In genomic region chr1:85448358-85448757, GRCh38 we compare ENCODE assay signal across 15 cellular contexts. TPM values are rescaled to one million over a fixed set of nuclear protein-coding genes. Genes with fewer than 3 reads are reported as not detected.
DNase-seq lines count a peak whose midpoint lies in the region; ATAC-seq and TF ChIP-seq lines count a peak whose summit lies in the region.
"Had no signal": no experiment of that assay in that cellular context is flagged by ENCODE, and none has a peak within 500 bp of the region (broad histone marks: within the 10 kb centered on the region; RNA-seq: fewer than 3 reads in every experiment).

No MANE protein-coding gene starts in this region.

- no peak overlapping the region for H3K4me3 ChIP-seq in right lobe of liver
- no peak overlapping the region for H3K4me3 ChIP-seq in esophagus squamous epithelium

- no peak for TF ChIP-seq POLR2A in right lobe of liver (IDR thresholded peaks at IDR 0.05)
- TF ChIP-seq POLR2A in esophagus squamous epithelium (IDR thresholded peaks at IDR 0.05), result no peak

- no peaks in the 10 kb centered on the region for H3K9me3 ChIP-seq in right lobe of liver
- no peaks in the 10 kb centered on the region for H3K9me3 ChIP-seq in esophagus squamous epithelium

- H3K36me3 ChIP-seq in right lobe of liver (no peaks in the 10 kb centered on the region), esophagus squamous epithelium (no peaks in the 10 kb centered on the region)

- H3K27me3 ChIP-seq in right lobe of liver (no peaks in the 10 kb centered on the region), esophagus squamous epithelium (no peaks in the 10 kb centered on the region)

- intact Hi-C loops in Right ventricle myocardium inferior (cut with DNase I) (no loop called here), cardiac septum (cut with DNase I) (loop anchor here (5.0 kb wide), 2 partner anchors 41 to 129 kb away; no protein-coding TSS in a partner anchor), right lobe of liver (cut with DNase I) (no loop called here), esophagus squamous epithelium (cut with DNase I) (no loop called here)

- peak overlapping the region; percentile 25 to 59 (median 38) for H3K27ac ChIP-seq in right lobe of liver
- peak overlapping the region in 2 of 4 donors; percentile 1 to 69 for H3K27ac ChIP-seq in esophagus squamous epithelium
- H3K27ac ChIP-seq: parathyroid adenoma had no signal

- ATAC-seq in Right ventricle myocardium inferior, result peak; percentile 13
- peak; percentile 15 to 81 (median 48) for ATAC-seq in right lobe of liver
- ATAC-seq in HG02981 (IDR thresholded peaks at IDR 0.05; ENCODE audit: unreplicated experiment), result no peak
- ATAC-seq in esophagus mucosa, result no peak
- ATAC-seq: activated CD8-positive, alpha-beta memory T cell treated with anti-CD3 and anti-CD28 coated beads, Interleukin-2, amount 10 ng/mL, durations not matched to agents 7 days and 5 days; T-cell had no signal

- peaks cover 0 to 52% (median 16%) of the 10 kb centered on the region in 4 donors for H3K4me1 ChIP-seq in right lobe of liver
- H3K4me1 ChIP-seq in esophagus squamous epithelium, result peaks cover 0 to 11% (median 5%) of the 10 kb centered on the region in 3 donors
- H3K4me1 ChIP-seq: parathyroid adenoma had no signal

- 66% methylated on average over 2 of the region's 2 CpGs for WGBS in right lobe of liver (ENCODE audit: insufficient coverage, low coverage, low lambda C conversion rate, missing lambda C conversion rate)
- 53 to 75% methylated on average over 2 of the region's 2 CpGs for WGBS in esophagus squamous epithelium, 2 donors

- TF ChIP-seq CTCF in right lobe of liver (IDR thresholded peaks at IDR 0.05) (no peak), esophagus squamous epithelium (IDR thresholded peaks at IDR 0.05) (no peak)

- DNase-seq in Right ventricle myocardium inferior (ENCODE audit: missing footprints), result no peak
- DNase-seq in cardiac septum (ENCODE audit: low spot score), result no peak
- DNase-seq in dermis microvascular lymphatic vessel endothelial cell (ENCODE audit: low read depth in 2 of 2), result peak; percentile 90 to 91
- no peak for DNase-seq in right lobe of liver
- no peak for DNase-seq in NCI-H187 (lab: John Stamatoyannopoulos, UW)
- DNase-seq in esophagus squamous epithelium (lab: John Stamatoyannopoulos, UW), result no peak
- DNase-seq: activated CD8-positive, alpha-beta memory T cell treated with anti-CD3 and anti-CD28 coated beads, Interleukin-2, amount 10 ng/mL, durations not matched to agents 7 days and 5 days; activated gamma-delta T cell; CD8-positive, alpha-beta memory T cell; effector memory CD4-positive, alpha-beta T cell; NCI-H748 treated with DMSO at 0.1 percent for 48 hours; T-cell had no signal

RNA-seq across cellular contexts. Expression of gene DDAH1, which starts 16.6 kb away (rescaled TPM):
- 8.3 TPM for total RNA-seq in Right ventricle myocardium inferior
- total RNA-seq in cardiac septum, result 58.1 TPM
- total RNA-seq in dermis microvascular lymphatic vessel endothelial cell, result 36.8 and 45.9 TPM in 2 replicates
- total RNA-seq in right lobe of liver, result 10 to 100 TPM; 54.9 to 94.9 (median 66.2) TPM
- 10 to 100 TPM in 2 of 4 donors, 1 to 10 TPM in 2; 6.1 to 13.8 (median 11.5) TPM for total RNA-seq in esophagus squamous epithelium
- total RNA-seq in esophagus mucosa, result 11.4 TPM
- total RNA-seq: activated CD8-positive, alpha-beta memory T cell treated with anti-CD3 and anti-CD28 coated beads, Interleukin-2, amount 10 ng/mL, durations not matched to agents 7 days and 5 days; CD8-positive, alpha-beta memory T cell had no signal

Comparison
In these comparisons a context has a peak if more than half of its experiments do, and no peak if none do; other contexts are left out.
1. ATAC-seq: peak in Right ventricle myocardium inferior (single experiment) and right lobe of liver (4 of 4); none in HG02981 (single experiment) and esophagus mucosa (single experiment).
2. DNase-seq: peak in dermis microvascular lymphatic vessel endothelial cell (2 of 2); none in Right ventricle myocardium inferior (single experiment), cardiac septum (single experiment), right lobe of liver (0 of 3), NCI-H187 (0 of 2) and esophagus squamous epithelium (single experiment).